In genomic region chr5:57383093-57383861, GRCh38 we compare ENCODE assay signal across 9 cellular contexts.
A peak's percentile ranks its signal among the peaks of the same experiment; 100 is the strongest.
DNase-seq lines count a peak whose midpoint lies in the region; ATAC-seq and TF ChIP-seq lines count a peak whose summit lies in the region.
"Had no signal": no experiment of that assay in that cellular context is flagged by ENCODE, and none has a peak within 500 bp of the region (broad histone marks: within the 10 kb centered on the region; RNA-seq: fewer than 3 reads in every experiment).

No MANE protein-coding gene starts in this region.

- peak; percentile 24 for ATAC-seq in left lobe of liver
- no peak for ATAC-seq in HG02938 (IDR thresholded peaks at IDR 0.05; ENCODE audit: unreplicated experiment)
- ATAC-seq in gastrocnemius medialis = no peak

- no peak overlapping the region for H3K4me3 Mint-ChIP-seq in activated naive CD4-positive, alpha-beta T cell treated with anti-CD3 and anti-CD28 coated beads, Interleukin-2, amount 10 ng/mL, durations not matched to agents 7 days and 5 days
- H3K4me3 Mint-ChIP-seq: brain had no signal

- H3K4me3 ChIP-seq in H7 (ENCODE audit: insufficient read depth, low read depth, low read length) (no peak overlapping the region), gastrocnemius medialis (no peak overlapping the region), sigmoid colon (no peak overlapping the region)

- no peaks in the 10 kb centered on the region for H3K9me3 Mint-ChIP-seq in activated naive CD4-positive, alpha-beta T cell treated with anti-CD3 and anti-CD28 coated beads, Interleukin-2, amount 10 ng/mL, durations not matched to agents 7 days and 5 days

- no peak for TF ChIP-seq EP300 in sigmoid colon (IDR thresholded peaks at IDR 0.05)

- H3K27me3 ChIP-seq in H7 (ENCODE audit: control insufficient read depth, insufficient read depth, low read length) (no peaks in the 10 kb centered on the region), gastrocnemius medialis (no peaks in the 10 kb centered on the region), sigmoid colon (no peaks in the 10 kb centered on the region)

- intact Hi-C loops in gastrocnemius medialis (cut with DNase I; ENCODE audit: low total_unique reads) = no loop called here
- intact Hi-C loops in sigmoid colon (cut with DNase I) = no loop called here

- in situ Hi-C loops in KBM-7 (cut with MboI; ENCODE audit: low pct_unique_long_range_greater_than_20kb, low sequenced_read_pairs) = no loop called here
- in situ Hi-C loops in gastrocnemius medialis (cut with MboI; ENCODE audit: low sequenced_read_pairs in 4 of 4) = no loop called here

- H3K36me3 ChIP-seq in H7 (replicated peaks; ENCODE audit: control insufficient read depth, insufficient read depth, low read length) = no peaks in the 10 kb centered on the region
- no peaks in the 10 kb centered on the region for H3K36me3 ChIP-seq in gastrocnemius medialis
- H3K36me3 ChIP-seq in sigmoid colon = no peaks in the 10 kb centered on the region

- TF ChIP-seq CTCF in gastrocnemius medialis (IDR thresholded peaks at IDR 0.05 in 4 of 5, conservative IDR thresholded peaks at IDR 0.05 in 1 of 5) (no peak), sigmoid colon (IDR thresholded peaks at IDR 0.05) (no peak)

- no peak overlapping the region for H3K27ac Mint-ChIP-seq in activated naive CD4-positive, alpha-beta T cell treated with anti-CD3 and anti-CD28 coated beads, Interleukin-2, amount 10 ng/mL, durations not matched to agents 7 days and 5 days

- peak; percentile 90 for DNase-seq in AG08395 (ENCODE audit: low spot score)
- peak; percentile 26 for DNase-seq in KBM-7
- DNase-seq in activated naive CD4-positive, alpha-beta T cell treated with anti-CD3 and anti-CD28 coated beads, Interleukin-2, amount 10 ng/mL, durations not matched to agents 7 days and 5 days = peak; percentile 26
- DNase-seq in left lobe of liver (ENCODE audit: low spot score) = no peak
- no peak for DNase-seq in H7
- no peak for DNase-seq in gastrocnemius medialis
- DNase-seq in sigmoid colon = no peak

- no peak for TF ChIP-seq POLR2A in gastrocnemius medialis (IDR thresholded peaks at IDR 0.05)
- TF ChIP-seq POLR2A in sigmoid colon (IDR thresholded peaks at IDR 0.05) = no peak

- no peaks in the 10 kb centered on the region for H3K9me3 ChIP-seq in gastrocnemius medialis
- no peaks in the 10 kb centered on the region for H3K9me3 ChIP-seq in sigmoid colon

- no peak overlapping the region for H3K27ac ChIP-seq in gastrocnemius medialis
- no peak overlapping the region for H3K27ac ChIP-seq in sigmoid colon

- peaks cover 10% of the 10 kb centered on the region for H3K4me1 Mint-ChIP-seq in activated naive CD4-positive, alpha-beta T cell treated with anti-CD3 and anti-CD28 coated beads, Interleukin-2, amount 10 ng/mL, durations not matched to agents 7 days and 5 days
- H3K4me1 Mint-ChIP-seq: brain had no signal

- H3K27me3 Mint-ChIP-seq in activated naive CD4-positive, alpha-beta T cell treated with anti-CD3 and anti-CD28 coated beads, Interleukin-2, amount 10 ng/mL, durations not matched to agents 7 days and 5 days = peaks cover 3% of the 10 kb centered on the region

- CTCF ChIA-PET in activated naive CD4-positive, alpha-beta T cell treated with anti-CD3 and anti-CD28 coated beads, Interleukin-2, amount 10 ng/mL, durations not matched to agents 7 days and 5 days (lab: Charles Lee) = interaction anchor here (0.7 to 1.3 kb wide), 2 partner anchors 97 to 116 kb away, joined by 3 to 7 read pairs; no protein-coding TSS in a partner anchor

- WGBS in sigmoid colon, 2 donors = 34 to 46% methylated on average over 9 of the region's 9 CpGs

- H3K4me1 ChIP-seq in gastrocnemius medialis (no peaks in the 10 kb centered on the region), sigmoid colon (peaks cover 0 to 5% (median 0%) of the 10 kb centered on the region in 4 donors)

- no peaks in the 10 kb centered on the region for H3K36me3 Mint-ChIP-seq in activated naive CD4-positive, alpha-beta T cell treated with anti-CD3 and anti-CD28 coated beads, Interleukin-2, amount 10 ng/mL, durations not matched to agents 7 days and 5 days
- H3K36me3 Mint-ChIP-seq: brain had no signal

Comparison
In these comparisons a context has a peak if more than half of its experiments do, and no peak if none do; other contexts are left out.
1. DNase-seq: peak in AG08395 (single experiment), KBM-7 (single experiment) and activated naive CD4-positive, alpha-beta T cell treated with anti-CD3 and anti-CD28 coated beads, Interleukin-2, amount 10 ng/mL, durations not matched to agents 7 days and 5 days (single experiment); none in left lobe of liver (single experiment), H7 (single experiment), gastrocnemius medialis (0 of 2) and sigmoid colon (single experiment).